22 cellular contexts compared by ENCODE assay signal in the genomic region with DNA sequence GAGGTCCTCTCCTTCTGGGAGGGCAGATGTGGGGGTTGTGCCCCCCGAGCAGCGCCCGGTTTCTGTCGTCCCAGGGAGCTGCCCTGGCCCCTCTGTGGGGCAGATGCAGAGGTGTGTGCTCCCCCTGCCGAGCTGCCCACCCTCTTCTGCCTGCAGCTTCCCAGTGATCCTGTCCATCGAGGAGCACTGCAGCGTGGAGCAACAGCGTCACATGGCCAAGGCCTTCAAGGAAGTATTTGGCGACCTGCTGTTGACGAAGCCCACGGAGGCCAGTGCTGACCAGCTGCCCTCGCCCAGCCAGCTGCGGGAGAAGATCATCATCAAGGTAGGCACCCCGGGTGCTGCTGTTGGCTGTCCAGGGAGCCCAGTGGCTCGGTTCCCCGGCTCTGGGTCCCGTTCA.
"Had no signal": no experiment of that assay in that cellular context is flagged by ENCODE, and none has a peak within 500 bp of the region (broad histone marks: within the 10 kb centered on the region; RNA-seq: fewer than 3 reads in every experiment).

No MANE protein-coding gene starts in this region.

- FAIRE-seq: HepG2, RCC 7860 had no signal

- H3K4me3 ChIP-seq: MG63, SJSA1, SK-N-MC had no signal

- DNase-seq: IMR-90, Karpas-422, KG1, MG63, NCI-H1092, NCI-H1436, NCI-H187, NCI-H2029, NCI-H2081 treated with DMSO at 0.1 percent for 48 hours, NCI-H2171, NCI-H226, NCI-H446, NCI-H510A, NCI-H524 treated with DMSO at 0.1 percent for 48 hours, NCI-H774, Right ventricle myocardium superior, RPMI8226, SIG-M5 had no signal

- H3K27ac ChIP-seq: SJSA1, SK-N-MC had no signal

- H3K9me3 ChIP-seq: MG63, SJSA1 had no signal

- H3K27me3 ChIP-seq: MG63, SJSA1 had no signal

- H3K4me1 ChIP-seq: SJSA1 had no signal

- H3K36me3 ChIP-seq: MG63, SJSA1 had no signal
